Comparison of ENCODE assay signal across 1 cellular context in genomic region chr3:39435006-39435748, GRCh38.
TF ChIP-seq lines count a peak whose summit lies in the region.

No MANE protein-coding gene starts in this region.

TF ChIP-seq in WTC11, 78 proteins besides CTCF, POLR2A, EP300 and RAD21 (continued from another document):
- TF ChIP-seq ATF2 (CRISPR knock-in tag; IDR thresholded peaks at IDR 0.05; ENCODE audit: borderline replicate concordance, low read depth): no peak
